Comparison of ENCODE assay signal across 1 cellular context in genomic region chr15:63284379-63284778, GRCh38.
TF ChIP-seq lines count a peak whose summit lies in the region.

No MANE protein-coding gene starts in this region.

TF ChIP-seq in A549, 52 proteins besides CTCF, POLR2A, EP300 and RAD21 (continued from another document):
- TF ChIP-seq TFCP2L1 (CRISPR knock-in tag; IDR thresholded peaks at IDR 0.05) (no peak), HMGXB4 (CRISPR knock-in tag; IDR thresholded peaks at IDR 0.05; ENCODE audit: borderline replicate concordance) (no peak)
